ENCODE assay signal across 9 cellular contexts in genomic region chr6:53066874-53067273, GRCh38. TPM values are rescaled to one million over a fixed set of nuclear protein-coding genes. Genes with fewer than 3 reads are reported as not detected.
DNase-seq lines count a peak whose midpoint lies in the region; TF ChIP-seq lines count a peak whose summit lies in the region.
"Had no signal": no experiment of that assay in that cellular context is flagged by ENCODE, and none has a peak within 500 bp of the region (broad histone marks: within the 10 kb centered on the region; RNA-seq: fewer than 3 reads in every experiment).

No MANE protein-coding gene starts in this region.

- intact Hi-C loops in Caco-2 (cut with micrococcal nuclease; ENCODE audit: unreplicated experiment) (no loop called here), posterior vena cava (cut with DNase I) (no loop called here)

- H3K4me1 ChIP-seq in Caco-2 (0 out of 2 replicates have a peak, but pooled peaks cover 5% of the 10 kb centered on the region), duodenal mucosa (ENCODE audit: control insufficient read depth in 1 of 2, insufficient read depth in 2 of 2, low read length in 2 of 2) (peaks cover 28 to 31% of the 10 kb centered on the region in 2 donors), neutrophil (ENCODE audit: control insufficient read depth in 1 of 2, insufficient read depth in 1 of 2, low read depth in 1 of 2, low read length in 1 of 2) (peaks cover 66 to 73% of the 10 kb centered on the region in 2 experiments)

- H3K36me3 ChIP-seq in Caco-2 (ENCODE audit: control insufficient read depth, insufficient read depth, low read length) (no peaks in the 10 kb centered on the region; the same call in 1 of the 2 replicates), MG63 (peaks cover 3% of the 10 kb centered on the region; the same call in 1 of the 2 replicates), duodenal mucosa (ENCODE audit: control insufficient read depth in 1 of 2, insufficient read depth in 2 of 2, low read length in 2 of 2) (no peaks in the 10 kb centered on the region), neutrophil (no peaks in the 10 kb centered on the region)

- POLR2A ChIA-PET in Caco-2 (lab: Charles Lee) = interaction anchor here (1.4 kb wide), 1 partner anchor 72 kb away, joined by 4 read pairs; the partner anchor contains the start of gene GSTA4

- no peaks in the 10 kb centered on the region for H3K27me3 ChIP-seq in Caco-2 (replicated peaks; ENCODE audit: control insufficient read depth, insufficient read depth, low read length)
- no peaks in the 10 kb centered on the region for H3K27me3 ChIP-seq in MG63
- H3K27me3 ChIP-seq in duodenal mucosa (ENCODE audit: control insufficient read depth in 1 of 2, insufficient read depth in 2 of 2, low read length in 2 of 2) = no peaks in the 10 kb centered on the region
- H3K27me3 ChIP-seq in neutrophil = no peaks in the 10 kb centered on the region

- CTCF ChIA-PET in Caco-2 (lab: Charles Lee) = no interaction called here

- H3K27ac ChIP-seq in duodenal mucosa (ENCODE audit: low read depth, low read length) = no peak overlapping the region
- H3K27ac ChIP-seq in neutrophil = peak overlapping the region; percentile 84

- DNase-seq in Caco-2 = no peak
- no peak for DNase-seq in MG63
- no peak for DNase-seq in A172 (ENCODE audit: low spot score)
- DNase-seq in occipital lobe (lab: John Stamatoyannopoulos, UW) = no peak
- DNase-seq in posterior vena cava (ENCODE audit: low spot score) = no peak
- no peak for DNase-seq in effector CD4-positive, alpha-beta T cell
- DNase-seq: NCI-H187 treated with DMSO at 0.1 percent for 48 hours had no signal

- H3K9ac ChIP-seq in duodenal mucosa (ENCODE audit: low read depth in 1 of 2, low read length in 2 of 2) = no peak overlapping the region

- peaks cover 11% of the 10 kb centered on the region for H3K36me3 Mint-ChIP-seq in Caco-2 (ENCODE audit: insufficient read depth, unreplicated experiment)

- no TSS peak for BruUV-seq in Caco-2 (replicated peaks; lab: Mats Ljungman, UMichigan)

- H3K4me3 ChIP-seq in Caco-2 (ENCODE audit: low read depth, low read length) = no peak overlapping the region
- peak overlapping the region; percentile 78; the same call in 1 of the 2 replicates for H3K4me3 ChIP-seq in MG63
- peak overlapping the region; percentile 91 to 96 for H3K4me3 ChIP-seq in duodenal mucosa (ENCODE audit: low read depth in 1 of 2, low read length in 2 of 2)
- peak overlapping the region; percentile 83 to 93 for H3K4me3 ChIP-seq in neutrophil (ENCODE audit: low read depth in 1 of 2, low read length in 1 of 2)

- peak overlapping the region; percentile 97 for H3K4me3 Mint-ChIP-seq in Caco-2 (ENCODE audit: unreplicated experiment)

- H3K4me1 Mint-ChIP-seq in Caco-2 (ENCODE audit: low read depth, unreplicated experiment) = peaks cover 21% of the 10 kb centered on the region

- no peaks in the 10 kb centered on the region for H3K9me3 Mint-ChIP-seq in Caco-2 (ENCODE audit: unreplicated experiment)

- no peaks in the 10 kb centered on the region for H3K27me3 Mint-ChIP-seq in Caco-2 (ENCODE audit: insufficient read depth, unreplicated experiment)

- no peak for TF ChIP-seq CTCF in Caco-2 (IDR thresholded peaks at IDR 0.05; ENCODE audit: insufficient read depth in 1 of 2, low read depth in 1 of 2, low read length in 1 of 2, severe bottlenecking in 1 of 2, unreplicated experiment in 1 of 2)
- no peak for TF ChIP-seq CTCF in neutrophil (IDR thresholded peaks at IDR 0.05)

- H3K9me3 ChIP-seq in Caco-2 (no peaks in the 10 kb centered on the region), MG63 (no peaks in the 10 kb centered on the region), duodenal mucosa (ENCODE audit: control insufficient read depth in 1 of 2, low read length in 2 of 2) (no peaks in the 10 kb centered on the region), neutrophil (no peaks in the 10 kb centered on the region)

- no peak overlapping the region for H3K27ac Mint-ChIP-seq in Caco-2 (ENCODE audit: unreplicated experiment)

RNA-seq across cellular contexts. Expression of gene FBXO9, which starts 1.7 kb away (rescaled TPM):
- total RNA-seq in Caco-2 (2022) (104 and 111 TPM in 2 replicates), occipital lobe (54.7 TPM), posterior vena cava (100 to 1,000 TPM in 1 of 2 donors, 10 to 100 TPM in 1; 99.5 to 126 TPM)
- 19.3 and 41.2 TPM in 2 replicates for total RNA-seq in MG63 (2014; rRNA removed; shearing (Covaris generic); ENCODE audit: low replicate concordance)
- total RNA-seq in A172 (2014; rRNA removed; shearing (Covaris generic)) = 27.6 and 41.3 TPM in 2 replicates

RNA-seq across cellular contexts. Expression of gene CILK1, which starts 5.2 kb away (rescaled TPM):
- total RNA-seq in Caco-2 (2022) (14.5 and 15.5 TPM in 2 replicates), occipital lobe (34.5 TPM), posterior vena cava (10 to 100 TPM; 12.4 to 20.1 TPM)
- total RNA-seq in MG63 (2014; rRNA removed; shearing (Covaris generic); ENCODE audit: low replicate concordance) = 2.0 and 2.9 TPM in 2 replicates
- 6.0 and 8.5 TPM in 2 replicates for total RNA-seq in A172 (2014; rRNA removed; shearing (Covaris generic))
